In genomic region chr16:31088459-31089183, GRCh38 we compare ENCODE assay signal across 1 cellular context.
A peak's percentile ranks its signal among the peaks of the same experiment; 100 is the strongest.
TF ChIP-seq lines count a peak whose summit lies in the region.

Gene PRSS53, minus strand, starts transcription at chr16:31088943. Its CDS starts 134 bp downstream, at chr16:31088809.

TF ChIP-seq in HepG2, 621 proteins besides CTCF, POLR2A, EP300 and RAD21:
- TF ChIP-seq ZBTB33 (CRISPR knock-in tag; IDR thresholded peaks at IDR 0.05) (peak; percentile 33; the same call in 1 of the 2 replicates), CCDC6 (CRISPR knock-in tag; IDR thresholded peaks at IDR 0.05) (no peak), POLR2AphosphoS5 (IDR thresholded peaks at IDR 0.05; ENCODE audit: low read depth, low read length) (peak; percentile 19; the same call in 1 of the 2 replicates), RBFOX2 (IDR thresholded peaks at IDR 0.05; ENCODE audit: low read depth, low read length) (peak; percentile 71), ZNF296 (CRISPR knock-in tag; conservative IDR thresholded peaks at IDR 0.05) (no peak), CSRNP1 (CRISPR knock-in tag; IDR thresholded peaks at IDR 0.05) (no peak), RBM22 (optimal IDR thresholded peaks at IDR 0.05; ENCODE audit: low read length) (peak; percentile 79), DZIP1 (CRISPR knock-in tag; IDR thresholded peaks at IDR 0.05) (no peak), ZNF264 (CRISPR knock-in tag; IDR thresholded peaks at IDR 0.05) (no peak), NR0B2 (CRISPR knock-in tag; IDR thresholded peaks at IDR 0.05) (no peak), ZMYM3 (CRISPR knock-in tag; IDR thresholded peaks at IDR 0.05) (peak; percentile 35; the same call in 1 of the 2 replicates), POLR2G (IDR thresholded peaks at IDR 0.05; ENCODE audit: low read depth, low read length) (peak; percentile 50), ZNF768 (CRISPR knock-in tag; IDR thresholded peaks at IDR 0.05) (peak; percentile 97), AGO2 (optimal IDR thresholded peaks at IDR 0.05; ENCODE audit: low read depth, low read length) (peak; percentile 86), ZNF546 (CRISPR knock-in tag; conservative IDR thresholded peaks at IDR 0.05) (no peak), ZNF136 (CRISPR knock-in tag; IDR thresholded peaks at IDR 0.05; ENCODE audit: low read depth) (no peak)
